ENCODE assay signal across 8 cellular contexts in genomic region chr19:51339687-51340656, GRCh38. TPM values are rescaled to one million over a fixed set of nuclear protein-coding genes. Genes with fewer than 3 reads are reported as not detected.
A peak's percentile ranks its signal among the peaks of the same experiment; 100 is the strongest.
DNase-seq lines count a peak whose midpoint lies in the region; ATAC-seq and TF ChIP-seq lines count a peak whose summit lies in the region.

No MANE protein-coding gene starts in this region.

- H3K4me3 ChIP-seq in astrocyte of the cerebellum (ENCODE audit: low read depth, low read length) (peak overlapping the region; percentile 52), hepatocyte (peak overlapping the region; percentile 60), vagina (peak overlapping the region; percentile 47 to 81)

- H3K36me3 ChIP-seq in hepatocyte (replicated peaks; ENCODE audit: insufficient read depth, low read depth), result no peaks in the 10 kb centered on the region
- H3K36me3 ChIP-seq in vagina, result peaks cover 0 to 2% of the 10 kb centered on the region in 2 donors

- in situ Hi-C loops in astrocyte of the cerebellum (cut with HindIII; ENCODE audit: low sequenced_read_pairs), result no loop called here

- no peaks in the 10 kb centered on the region for H4K20me1 ChIP-seq in hepatocyte (ENCODE audit: insufficient read depth, poor library complexity, severe bottlenecking)

- TF ChIP-seq CTCF in astrocyte of the cerebellum (IDR thresholded peaks at IDR 0.05; ENCODE audit: low read depth, low read length, missing control alignments) (no peak), hepatocyte (IDR thresholded peaks at IDR 0.05; ENCODE audit: poor library complexity) (no peak), vagina (IDR thresholded peaks at IDR 0.05) (no peak)

- peak overlapping the region; percentile 80 for H3K27ac ChIP-seq in hepatocyte
- peak overlapping the region; percentile 84 for H3K27ac ChIP-seq in vagina

- peak overlapping the region; percentile 99 for H3K4me2 ChIP-seq in hepatocyte

- 2% methylated on average over 64 of the region's 107 CpGs for WGBS in hepatocyte (ENCODE audit: low lambda C conversion rate, missing lambda C conversion rate)

- intact Hi-C loops in vagina (cut with DNase I), result loop anchor here (10.0 kb wide), 2 partner anchors 55 to 245 kb away; partner anchors contain the start of gene C19orf84

- DNase-seq in DMS153 treated with DMSO at 0.1 percent for 48 hours (lab: John Stamatoyannopoulos, UW; ENCODE audit: unreplicated experiment) (peak; percentile 71), LHCN-M2 (ENCODE audit: low read depth) (peak; percentile 92), T-helper 9 cell (peak; percentile 90), astrocyte of the cerebellum (ENCODE audit: low read depth) (peak; percentile 76), hepatocyte (ENCODE audit: low spot score) (peak; percentile 99), renal cortical epithelial cell (ENCODE audit: low read depth) (peak; percentile 87), vagina (ENCODE audit: extremely low spot score in 2 of 2) (peak; percentile 98 to 99)

- H3K4me1 ChIP-seq in hepatocyte (ENCODE audit: insufficient read depth) (peaks cover 3% of the 10 kb centered on the region), vagina (peaks cover 21% of the 10 kb centered on the region)

- peak overlapping the region; percentile 89 for H2AFZ ChIP-seq in hepatocyte

- no peaks in the 10 kb centered on the region for H3K9me2 ChIP-seq in hepatocyte (replicated peaks; ENCODE audit: insufficient read depth)

- H3K27me3 ChIP-seq in hepatocyte (no peaks in the 10 kb centered on the region), vagina (no peaks in the 10 kb centered on the region)

- peak in 1 of 2 donors; percentile 60 for TF ChIP-seq POLR2A in vagina (IDR thresholded peaks at IDR 0.05)

- H3K9me3 ChIP-seq in hepatocyte (ENCODE audit: low read depth), result no peaks in the 10 kb centered on the region
- no peaks in the 10 kb centered on the region for H3K9me3 ChIP-seq in vagina

- ATAC-seq in GM21619 (IDR thresholded peaks at IDR 0.05; ENCODE audit: unreplicated experiment), result peak; percentile 50

- H3K79me2 ChIP-seq in hepatocyte, result no peaks in the 10 kb centered on the region

RNA-seq across cellular contexts. Expression of gene VSIG10L, which starts 2.0 kb away (rescaled TPM):
- total RNA-seq in LHCN-M2 (2014; rRNA removed), result 0.77 and 1.2 TPM in 2 replicates
- polyA plus RNA-seq in LHCN-M2 (2012), result 1.5 TPM
- 2.5 and 3.4 TPM in 2 replicates for total RNA-seq in hepatocyte
- polyA plus RNA-seq in hepatocyte, result 7.6 and 7.8 TPM in 2 replicates
- total RNA-seq in renal cortical epithelial cell, result 0.17 and 1.2 TPM in 2 replicates
- 20.1 TPM for total RNA-seq in vagina

RNA-seq across cellular contexts. Expression of gene ETFB, which starts 26.2 kb away (rescaled TPM):
- 93.4 and 100 TPM in 2 replicates for total RNA-seq in LHCN-M2 (2014; rRNA removed)
- polyA plus RNA-seq in LHCN-M2 (2012), result 195 TPM
- total RNA-seq in hepatocyte, result 167 and 190 TPM in 2 replicates
- polyA plus RNA-seq in hepatocyte, result 237 and 248 TPM in 2 replicates
- total RNA-seq in renal cortical epithelial cell, result 58.2 and 74.0 TPM in 2 replicates
- total RNA-seq in vagina, result 114 TPM

RNA-seq across cellular contexts. Expression of gene IGLON5, which starts 28.5 kb away (rescaled TPM):
- total RNA-seq in LHCN-M2 (2014; rRNA removed) (not detected in 2 replicates), hepatocyte (3.9 and 5.0 TPM in 2 replicates), renal cortical epithelial cell (0.05 TPM in 1 of 2 replicates, not detected in the other), vagina (not detected)
- polyA plus RNA-seq in LHCN-M2 (2012), result 0.02 TPM
- 2.4 and 4.3 TPM in 2 replicates for polyA plus RNA-seq in hepatocyte

RNA-seq across cellular contexts. Expression of gene CLDND2, which starts 28.8 kb away (rescaled TPM):
- not detected in 2 replicates for total RNA-seq in LHCN-M2 (2014; rRNA removed)
- 2.1 TPM for polyA plus RNA-seq in LHCN-M2 (2012)
- 1.2 TPM in 1 of 2 replicates, not detected in the other for total RNA-seq in hepatocyte
- 6.8 and 7.2 TPM in 2 replicates for polyA plus RNA-seq in hepatocyte
- not detected in 2 replicates for total RNA-seq in renal cortical epithelial cell
- not detected for total RNA-seq in vagina

RNA-seq across cellular contexts. Expression of gene NKG7, which starts 32.5 kb away (rescaled TPM):
- total RNA-seq in LHCN-M2 (2014; rRNA removed) (not detected in 2 replicates), hepatocyte (not detected in 2 replicates), renal cortical epithelial cell (not detected in 2 replicates), vagina (3.4 TPM)
- not detected for polyA plus RNA-seq in LHCN-M2 (2012)
- 0.44 TPM in 1 of 2 replicates, not detected in the other for polyA plus RNA-seq in hepatocyte

Comparison
In these comparisons a context has a peak if more than half of its experiments do, and no peak if none do; other contexts are left out.
1. Peak in every context shown above with its lines: DNase-seq, ATAC-seq, H3K4me3 ChIP-seq and H3K27ac ChIP-seq.